Comparison of ENCODE assay signal across 10 cellular contexts in the genomic region with DNA sequence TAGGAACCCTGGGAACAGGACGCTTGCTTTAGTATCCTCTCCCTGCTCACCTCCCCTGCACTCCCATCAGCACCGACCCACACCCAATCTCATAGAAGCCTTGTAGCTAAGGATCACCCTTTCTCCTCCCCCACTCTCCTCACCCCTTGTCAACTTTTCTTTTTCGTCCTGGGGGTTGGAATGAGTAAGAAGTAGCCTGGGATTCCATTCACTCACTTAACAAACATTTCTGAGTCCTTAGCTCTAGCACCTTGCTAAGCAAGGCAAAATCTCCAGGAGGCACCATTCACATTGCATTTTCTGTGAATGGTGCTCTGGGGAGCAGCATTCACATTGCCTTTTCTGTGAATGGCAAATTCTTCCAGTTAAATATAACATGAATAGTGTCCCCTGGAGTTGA. TPM values are rescaled to one million over a fixed set of nuclear protein-coding genes. Genes with fewer than 3 reads are reported as not detected.
A peak's percentile ranks its signal among the peaks of the same experiment; 100 is the strongest.
DNase-seq lines count a peak whose midpoint lies in the region; ATAC-seq and TF ChIP-seq lines count a peak whose summit lies in the region.
"Had no signal": no experiment of that assay in that cellular context is flagged by ENCODE, and none has a peak within 500 bp of the region (broad histone marks: within the 10 kb centered on the region; RNA-seq: fewer than 3 reads in every experiment).

No MANE protein-coding gene starts in this region.

- H3K9me3 Mint-ChIP-seq in MCF 10A (ENCODE audit: unreplicated experiment), result no peaks in the 10 kb centered on the region
- H3K9me3 Mint-ChIP-seq in activated T-helper 1 cell treated with anti-CD3 and anti-CD28 coated beads, Interleukin-12 subunit alpha, Interleukin-12 subunit beta, Interleukin-2, Interleukin-4 antibody, amounts not matched to agents 30 ng/mL and 10 ng/mL and 1 ng/mL, durations not matched to agents 14 hours and 24 hours and 36 hours, result no peaks in the 10 kb centered on the region

- peaks cover 14% of the 10 kb centered on the region for H3K4me1 Mint-ChIP-seq in MCF 10A (ENCODE audit: insufficient read depth, unreplicated experiment)
- H3K4me1 Mint-ChIP-seq in activated T-helper 1 cell treated with anti-CD3 and anti-CD28 coated beads, Interleukin-12 subunit alpha, Interleukin-12 subunit beta, Interleukin-2, Interleukin-4 antibody, amounts not matched to agents 30 ng/mL and 10 ng/mL and 1 ng/mL, durations not matched to agents 14 hours and 24 hours and 36 hours (ENCODE audit: low read depth), result peaks cover 22% of the 10 kb centered on the region

- POLR2A ChIA-PET in MCF 10A (lab: Yijun Ruan, JAX), result interaction anchor here (0.5 to 4.1 kb wide), 11 partner anchors 9 to 226 kb away, joined by 3 to 68 read pairs (median 4); a partner anchor contains a TSS

- H3K27ac ChIP-seq in breast epithelium, result no peak overlapping the region
- peak overlapping the region; percentile 96 for H3K27ac ChIP-seq in iPS-18a (ENCODE audit: low read length)
- no peak overlapping the region for H3K27ac ChIP-seq in subcutaneous abdominal adipose tissue (ENCODE audit: low read depth, low read length)

- peak overlapping the region; percentile 95 for H3K27ac Mint-ChIP-seq in MCF 10A (ENCODE audit: low read depth, unreplicated experiment)
- no peak overlapping the region for H3K27ac Mint-ChIP-seq in activated T-helper 1 cell treated with anti-CD3 and anti-CD28 coated beads, Interleukin-12 subunit alpha, Interleukin-12 subunit beta, Interleukin-2, Interleukin-4 antibody, amounts not matched to agents 30 ng/mL and 10 ng/mL and 1 ng/mL, durations not matched to agents 14 hours and 24 hours and 36 hours

- no peaks in the 10 kb centered on the region for H3K27me3 ChIP-seq in breast epithelium
- H3K27me3 ChIP-seq in iPS-18a (ENCODE audit: control insufficient read depth, insufficient read depth, low read length), result no peaks in the 10 kb centered on the region
- H3K27me3 ChIP-seq in subcutaneous abdominal adipose tissue (ENCODE audit: control insufficient read depth in 5 of 5, insufficient read depth in 4 of 5, low read length in 5 of 5), result no peaks in the 10 kb centered on the region

- H3K9ac ChIP-seq in iPS-18a (ENCODE audit: low read length) (peak overlapping the region; percentile 86), subcutaneous abdominal adipose tissue (ENCODE audit: low read length in 5 of 5) (no peak overlapping the region)

- peak overlapping the region; percentile 79 for H3K4me3 Mint-ChIP-seq in MCF 10A (ENCODE audit: unreplicated experiment)
- peak overlapping the region; percentile 94 for H3K4me3 Mint-ChIP-seq in activated T-helper 1 cell treated with anti-CD3 and anti-CD28 coated beads, Interleukin-12 subunit alpha, Interleukin-12 subunit beta, Interleukin-2, Interleukin-4 antibody, amounts not matched to agents 30 ng/mL and 10 ng/mL and 1 ng/mL, durations not matched to agents 14 hours and 24 hours and 36 hours

- DNase-seq in MCF 10A (ENCODE audit: unreplicated experiment), result no peak
- DNase-seq in breast epithelium (ENCODE audit: low spot score in 2 of 2), result no peak
- DNase-seq in activated T-helper 1 cell treated with anti-CD3 and anti-CD28 coated beads, Interleukin-12 subunit alpha, Interleukin-12 subunit beta, Interleukin-2, Interleukin-4 antibody, amounts not matched to agents 30 ng/mL and 10 ng/mL and 1 ng/mL, durations not matched to agents 14 hours and 24 hours and 36 hours (ENCODE audit: low spot score), result no peak
- DNase-seq in activated effector memory CD4-positive, alpha-beta T cell treated with Interleukin-2 at 50 U/mL for 16 hours, result no peak
- no peak for DNase-seq in CD1c-positive myeloid dendritic cell (ENCODE audit: extremely low spot score)
- DNase-seq: GOT3, NCI-H2029 treated with DMSO at 0.1 percent for 48 hours had no signal

- ATAC-seq in HG02623 (IDR thresholded peaks at IDR 0.05; ENCODE audit: unreplicated experiment), result no peak

- H3K9me3 ChIP-seq in breast epithelium (no peaks in the 10 kb centered on the region), iPS-18a (ENCODE audit: control insufficient read depth, low read depth, low read length) (no peaks in the 10 kb centered on the region), subcutaneous abdominal adipose tissue (ENCODE audit: control insufficient read depth in 5 of 5, low read length in 5 of 5) (no peaks in the 10 kb centered on the region)

- TF ChIP-seq POLR2A in breast epithelium (IDR thresholded peaks at IDR 0.05), result no peak

- CTCF ChIA-PET in MCF 10A (lab: Yijun Ruan, JAX), result interaction anchor here (0.7 kb wide), 1 partner anchor 41 kb away, joined by 4 read pairs; no protein-coding TSS in a partner anchor

- intact Hi-C loops in MCF 10A (cut with micrococcal nuclease), result loop anchor here (5.0 kb wide), 2 partner anchors 52 to 53 kb away; a partner anchor contains a TSS
- intact Hi-C loops in breast epithelium (cut with DNase I; ENCODE audit: low total_unique reads), result no loop called here
- intact Hi-C loops in activated T-helper 1 cell treated with anti-CD3 and anti-CD28 coated beads, Interleukin-12 subunit alpha, Interleukin-12 subunit beta, Interleukin-2, Interleukin-4 antibody, amounts not matched to agents 30 ng/mL and 10 ng/mL and 1 ng/mL, durations not matched to agents 14 hours and 24 hours and 36 hours (cut with micrococcal nuclease), result loop anchor here (1.0 to 5.0 kb wide), 6 partner anchors 10 to 292 kb away; a partner anchor contains a TSS

- H3K36me3 Mint-ChIP-seq in MCF 10A (ENCODE audit: insufficient read depth, unreplicated experiment), result peaks cover 11% of the 10 kb centered on the region
- H3K36me3 Mint-ChIP-seq in activated T-helper 1 cell treated with anti-CD3 and anti-CD28 coated beads, Interleukin-12 subunit alpha, Interleukin-12 subunit beta, Interleukin-2, Interleukin-4 antibody, amounts not matched to agents 30 ng/mL and 10 ng/mL and 1 ng/mL, durations not matched to agents 14 hours and 24 hours and 36 hours (ENCODE audit: low read depth), result peaks cover 13% of the 10 kb centered on the region

- TF ChIP-seq CTCF in MCF 10A (IDR thresholded peaks at IDR 0.05; ENCODE audit: unreplicated experiment) (no peak), breast epithelium (IDR thresholded peaks at IDR 0.05) (no peak)

- H3K4me3 ChIP-seq in breast epithelium (peak overlapping the region in 1 of 3 donors; percentile 76), iPS-18a (ENCODE audit: low read length) (peak overlapping the region; percentile 89), subcutaneous abdominal adipose tissue (ENCODE audit: low read depth in 1 of 5, low read length in 5 of 5) (peak overlapping the region; percentile 71 to 99 (median 95))

- H3K36me3 ChIP-seq in breast epithelium, result no peaks in the 10 kb centered on the region
- H3K36me3 ChIP-seq in iPS-18a (ENCODE audit: control insufficient read depth, low read depth, low read length), result peaks cover 7% of the 10 kb centered on the region
- peaks cover 0 to 16% (median 12%) of the 10 kb centered on the region in 5 donors for H3K36me3 ChIP-seq in subcutaneous abdominal adipose tissue (ENCODE audit: control insufficient read depth in 5 of 5, insufficient read depth in 5 of 5, low read length in 5 of 5)

- peaks cover 6 to 10% of the 10 kb centered on the region in 2 donors for H3K4me1 ChIP-seq in breast epithelium
- H3K4me1 ChIP-seq in iPS-18a (ENCODE audit: control insufficient read depth, low read depth, low read length), result peaks cover 19% of the 10 kb centered on the region
- peaks cover 2 to 18% (median 14%) of the 10 kb centered on the region in 5 donors for H3K4me1 ChIP-seq in subcutaneous abdominal adipose tissue (ENCODE audit: control insufficient read depth in 5 of 5, insufficient read depth in 5 of 5, low read length in 5 of 5)

- no peaks in the 10 kb centered on the region for H3K27me3 Mint-ChIP-seq in MCF 10A (ENCODE audit: insufficient read depth, unreplicated experiment)
- H3K27me3 Mint-ChIP-seq in activated T-helper 1 cell treated with anti-CD3 and anti-CD28 coated beads, Interleukin-12 subunit alpha, Interleukin-12 subunit beta, Interleukin-2, Interleukin-4 antibody, amounts not matched to agents 30 ng/mL and 10 ng/mL and 1 ng/mL, durations not matched to agents 14 hours and 24 hours and 36 hours (ENCODE audit: insufficient read depth), result no peaks in the 10 kb centered on the region

- BruUV-seq in MCF 10A (replicated peaks; lab: Mats Ljungman, UMichigan), result no TSS peak

RNA-seq across cellular contexts. Expression of a gene that starts 1.1 kb away (rescaled TPM):
- total RNA-seq in MCF 10A (2022), result 10.0 and 13.2 TPM in 2 replicates
- total RNA-seq in breast epithelium, result 10 to 100 TPM; 11.7 to 23.7 (median 21.6) TPM
- 14.4 and 16.9 TPM in 2 replicates for total RNA-seq in activated T-helper 1 cell treated with anti-CD3 and anti-CD28 coated beads, Interleukin-12 subunit alpha, Interleukin-12 subunit beta, Interleukin-2, Interleukin-4 antibody, amounts not matched to agents 30 ng/mL and 10 ng/mL and 1 ng/mL, durations not matched to agents 14 hours and 24 hours and 36 hours

RNA-seq across cellular contexts. Expression of a gene that starts 10.9 kb away (rescaled TPM):
- total RNA-seq in MCF 10A (2022), result 33.3 and 33.7 TPM in 2 replicates
- 100 to 1,000 TPM in 1 of 3 donors, 10 to 100 TPM in 2; 13.1 to 118 (median 59.0) TPM for total RNA-seq in breast epithelium
- total RNA-seq in activated T-helper 1 cell treated with anti-CD3 and anti-CD28 coated beads, Interleukin-12 subunit alpha, Interleukin-12 subunit beta, Interleukin-2, Interleukin-4 antibody, amounts not matched to agents 30 ng/mL and 10 ng/mL and 1 ng/mL, durations not matched to agents 14 hours and 24 hours and 36 hours, result 2.5 and 3.0 TPM in 2 replicates

RNA-seq across cellular contexts. Expression of a gene that starts 20.7 kb away (rescaled TPM):
- total RNA-seq in MCF 10A (2022) (not detected in 2 replicates), breast epithelium (1 to 10 TPM; 1.6 to 9.5 (median 5.1) TPM)
- total RNA-seq in activated T-helper 1 cell treated with anti-CD3 and anti-CD28 coated beads, Interleukin-12 subunit alpha, Interleukin-12 subunit beta, Interleukin-2, Interleukin-4 antibody, amounts not matched to agents 30 ng/mL and 10 ng/mL and 1 ng/mL, durations not matched to agents 14 hours and 24 hours and 36 hours, result not detected in 2 replicates

RNA-seq across cellular contexts. Expression of a gene that starts 23.8 kb away (rescaled TPM):
- total RNA-seq in MCF 10A (2022) (0.37 and 0.71 TPM in 2 replicates), breast epithelium (under 1 TPM; 0.48 to 0.73 (median 0.66) TPM)
- total RNA-seq in activated T-helper 1 cell treated with anti-CD3 and anti-CD28 coated beads, Interleukin-12 subunit alpha, Interleukin-12 subunit beta, Interleukin-2, Interleukin-4 antibody, amounts not matched to agents 30 ng/mL and 10 ng/mL and 1 ng/mL, durations not matched to agents 14 hours and 24 hours and 36 hours, result 0.96 and 1.4 TPM in 2 replicates

RNA-seq across cellular contexts. Expression of a gene that starts 41.4 kb away (rescaled TPM):
- total RNA-seq in MCF 10A (2022) (42.1 and 51.3 TPM in 2 replicates), breast epithelium (10 to 100 TPM; 50.7 to 68.2 (median 61.6) TPM)
- total RNA-seq in activated T-helper 1 cell treated with anti-CD3 and anti-CD28 coated beads, Interleukin-12 subunit alpha, Interleukin-12 subunit beta, Interleukin-2, Interleukin-4 antibody, amounts not matched to agents 30 ng/mL and 10 ng/mL and 1 ng/mL, durations not matched to agents 14 hours and 24 hours and 36 hours, result 33.3 and 37.1 TPM in 2 replicates
